1 cellular context compared by ENCODE assay signal in genomic region chr10:12264204-12264908, GRCh38.
TF ChIP-seq lines count a peak whose summit lies in the region.

No MANE protein-coding gene starts in this region.

TF ChIP-seq in WTC11, 78 proteins besides CTCF, POLR2A, EP300 and RAD21 (continued from another document):
- peak; percentile 58; the same call in 1 of the 2 replicates for TF ChIP-seq ZNF232 (CRISPR knock-in tag; IDR thresholded peaks at IDR 0.05)
- no peak for TF ChIP-seq FOXJ3 (CRISPR knock-in tag; IDR thresholded peaks at IDR 0.05; ENCODE audit: borderline replicate concordance)
- no peak for TF ChIP-seq CDX4 (CRISPR knock-in tag; IDR thresholded peaks at IDR 0.05; ENCODE audit: borderline replicate concordance)
